ENCODE assay signal across 8 cellular contexts in the genomic region with DNA sequence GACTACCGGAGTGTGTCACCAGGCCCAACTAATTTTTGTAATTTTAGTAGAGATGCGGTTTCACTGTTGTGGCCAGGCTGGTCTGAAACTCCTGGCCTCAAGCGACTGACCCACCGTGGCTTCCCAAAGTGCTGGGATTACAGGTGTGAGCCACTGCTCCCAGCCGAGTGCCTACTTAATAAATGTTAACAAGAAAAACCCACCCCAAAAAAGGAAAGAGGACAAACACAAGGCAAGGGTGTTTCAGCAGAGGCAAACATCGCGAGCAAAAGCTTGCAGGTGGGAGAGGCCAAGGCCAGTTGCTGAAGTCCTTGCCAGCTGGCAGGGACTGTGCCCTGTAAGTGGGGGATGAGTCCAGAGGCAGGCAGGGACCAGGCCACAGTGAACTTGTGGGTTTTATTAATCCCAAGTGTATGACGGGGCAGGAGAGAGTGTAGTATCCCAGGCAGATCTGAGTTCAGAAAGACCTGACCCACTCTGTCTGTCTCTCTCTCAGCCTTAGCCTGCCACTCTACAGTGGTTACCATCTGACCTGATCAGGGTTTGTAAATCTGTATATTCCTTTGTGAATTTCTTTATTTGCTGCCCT. TPM values are rescaled to one million over a fixed set of nuclear protein-coding genes. Genes with fewer than 3 reads are reported as not detected.
DNase-seq lines count a peak whose midpoint lies in the region; ATAC-seq and TF ChIP-seq lines count a peak whose summit lies in the region.

No MANE protein-coding gene starts in this region.

- H3K27me3 Mint-ChIP-seq in IgD-negative memory B cell, result no peaks in the 10 kb centered on the region
- no peaks in the 10 kb centered on the region for H3K27me3 Mint-ChIP-seq in activated T-helper 17 cell treated with anti-CD3 and anti-CD28 coated beads, Interleukin-2, amount 50 U/mL, for 72 hours

- H3K4me1 Mint-ChIP-seq in IgD-negative memory B cell, result peaks cover 11 to 22% (median 18%) of the 10 kb centered on the region in 3 donors
- H3K4me1 Mint-ChIP-seq in activated T-helper 17 cell treated with anti-CD3 and anti-CD28 coated beads, Interleukin-2, amount 50 U/mL, for 72 hours, result peaks cover 11% of the 10 kb centered on the region

- H3K27ac ChIP-seq in lung (ENCODE audit: low read depth in 1 of 2, low read length in 1 of 2), result peak overlapping the region in 1 of 2 donors; percentile 55

- ATAC-seq in activated T-helper 17 cell treated with anti-CD3 and anti-CD28 coated beads, Interleukin-2, amount 50 U/mL, for 72 hours (replicated peaks), result peak; percentile 47
- peak; percentile 29 for ATAC-seq in lung (ENCODE audit: insufficient read depth, low FRiP score)
- no peak for ATAC-seq in GM18867 (IDR thresholded peaks at IDR 0.05; ENCODE audit: unreplicated experiment)
- ATAC-seq in GM18870 (IDR thresholded peaks at IDR 0.05; ENCODE audit: unreplicated experiment), result no peak
- no peak for ATAC-seq in HG03280 (IDR thresholded peaks at IDR 0.05; ENCODE audit: unreplicated experiment)

- no peaks in the 10 kb centered on the region for H3K9me3 ChIP-seq in lung (ENCODE audit: control insufficient read depth in 2 of 2, insufficient read depth in 1 of 2, low read length in 1 of 2)

- peaks cover 0 to 17% of the 10 kb centered on the region in 2 donors for H3K4me1 ChIP-seq in lung (ENCODE audit: control insufficient read depth in 2 of 2, insufficient read depth in 2 of 2, low read length in 2 of 2)

- DNase-seq in AG10803 (ENCODE audit: low read depth), result peak; percentile 54
- DNase-seq in lung (ENCODE audit: low spot score), result peak; percentile 70
- no peak for DNase-seq in NCI-H1930 (lab: John Stamatoyannopoulos, UW)

- no peaks in the 10 kb centered on the region for H3K9me3 Mint-ChIP-seq in IgD-negative memory B cell
- H3K9me3 Mint-ChIP-seq in activated T-helper 17 cell treated with anti-CD3 and anti-CD28 coated beads, Interleukin-2, amount 50 U/mL, for 72 hours, result no peaks in the 10 kb centered on the region

- 38 to 51% methylated on average over 8 of the region's 8 CpGs for WGBS in lung, 2 donors

- H3K4me3 Mint-ChIP-seq in IgD-negative memory B cell, result peak overlapping the region; percentile 56 to 90 (median 78)
- peak overlapping the region; percentile 60 for H3K4me3 Mint-ChIP-seq in activated T-helper 17 cell treated with anti-CD3 and anti-CD28 coated beads, Interleukin-2, amount 50 U/mL, for 72 hours

- H3K36me3 ChIP-seq in lung (ENCODE audit: control insufficient read depth in 2 of 2, insufficient read depth in 2 of 2, low read length in 2 of 2), result peaks cover 0 to 9% of the 10 kb centered on the region in 2 donors

- H3K4me3 ChIP-seq in AG10803 (ENCODE audit: low read length) (no peak overlapping the region), lung (no peak overlapping the region)

- TF ChIP-seq CTCF in AG10803 (conservative IDR thresholded peaks at IDR 0.05; ENCODE audit: low read length), result no peak
- no peak for TF ChIP-seq CTCF in lung (IDR thresholded peaks at IDR 0.05; ENCODE audit: control extremely low read depth, extremely low read depth)

- H3K27ac Mint-ChIP-seq in IgD-negative memory B cell, result peak overlapping the region; percentile 33 to 78 (median 43)
- H3K27ac Mint-ChIP-seq in activated T-helper 17 cell treated with anti-CD3 and anti-CD28 coated beads, Interleukin-2, amount 50 U/mL, for 72 hours, result peak overlapping the region; percentile 44

- no peaks in the 10 kb centered on the region for H3K27me3 ChIP-seq in lung (ENCODE audit: control insufficient read depth, insufficient read depth)

- no peaks in the 10 kb centered on the region for H3K36me3 Mint-ChIP-seq in IgD-negative memory B cell
- peaks cover 34% of the 10 kb centered on the region for H3K36me3 Mint-ChIP-seq in activated T-helper 17 cell treated with anti-CD3 and anti-CD28 coated beads, Interleukin-2, amount 50 U/mL, for 72 hours (ENCODE audit: low read depth)

RNA-seq across cellular contexts. Expression of a gene that starts 6.4 kb away (rescaled TPM):
- polyA plus RNA-seq in IgD-negative memory B cell (51.4 TPM), lung (10 to 100 TPM; 89.6 to 97.6 TPM)
- 10 to 100 TPM; 56.7 to 95.6 TPM for total RNA-seq in activated T-helper 17 cell treated with anti-CD3 and anti-CD28 coated beads, Interleukin-2, amount 50 U/mL, for 72 hours
- total RNA-seq in lung, result 100 to 1,000 TPM in 1 of 2 donors, 10 to 100 TPM in 1; 42.5 to 115 TPM

RNA-seq across cellular contexts. Expression of a gene that starts 10.5 kb away (rescaled TPM):
- polyA plus RNA-seq in IgD-negative memory B cell (65.3 TPM), lung (10 to 100 TPM; 53.9 to 55.9 TPM)
- total RNA-seq in activated T-helper 17 cell treated with anti-CD3 and anti-CD28 coated beads, Interleukin-2, amount 50 U/mL, for 72 hours, result 10 to 100 TPM; 82.8 to 94.2 TPM
- total RNA-seq in lung, result 10 to 100 TPM; 54.9 to 97.9 TPM

RNA-seq across cellular contexts. Expression of a gene that starts 17.9 kb away (rescaled TPM):
- polyA plus RNA-seq in IgD-negative memory B cell, result 76.1 TPM
- total RNA-seq in activated T-helper 17 cell treated with anti-CD3 and anti-CD28 coated beads, Interleukin-2, amount 50 U/mL, for 72 hours, result 10 to 100 TPM; 27.6 to 46.8 TPM
- total RNA-seq in lung, result 10 to 100 TPM; 34.5 to 51.5 TPM
- 10 to 100 TPM; 41.0 to 43.0 TPM for polyA plus RNA-seq in lung

RNA-seq across cellular contexts. Expression of a gene that starts 58.1 kb away (rescaled TPM):
- polyA plus RNA-seq in IgD-negative memory B cell (1.8 TPM), lung (100 to 1,000 TPM in 1 of 2 donors, 10 to 100 TPM in 1; 80.7 to 317 TPM)
- total RNA-seq in activated T-helper 17 cell treated with anti-CD3 and anti-CD28 coated beads, Interleukin-2, amount 50 U/mL, for 72 hours, result 10 to 100 TPM in 1 of 2 donors, 1 to 10 TPM in 1; 10.0 to 18.7 TPM
- total RNA-seq in lung, result 100 to 1,000 TPM in 1 of 2 donors, 10 to 100 TPM in 1; 41.1 to 182 TPM

Comparison
In these comparisons a context has a peak if more than half of its experiments do, and no peak if none do; other contexts are left out.
1. DNase-seq: peak in AG10803 (single experiment) and lung (single experiment); none in NCI-H1930 (0 of 2).
2. ATAC-seq: peak in activated T-helper 17 cell treated with anti-CD3 and anti-CD28 coated beads, Interleukin-2, amount 50 U/mL, for 72 hours (single experiment) and lung (single experiment); none in GM18867 (single experiment), GM18870 (single experiment) and HG03280 (single experiment).